ENCODE assay signal across 8 cellular contexts in genomic region chr9:136170291-136170901, GRCh38. TPM values are rescaled to one million over a fixed set of nuclear protein-coding genes. Genes with fewer than 3 reads are reported as not detected.
A peak's percentile ranks its signal among the peaks of the same experiment; 100 is the strongest.
DNase-seq lines count a peak whose midpoint lies in the region; ATAC-seq, FAIRE-seq and TF ChIP-seq lines count a peak whose summit lies in the region.

No MANE protein-coding gene starts in this region.

- peaks cover 0 to 11% of the 10 kb centered on the region in 2 donors for H3K27me3 Mint-ChIP-seq in natural killer cell treated with Interleukin-12 subunit alpha and Interleukin-12 subunit beta and Interleukin-15 and Interleukin-18, amount 100 ng/mL, for 72 hours

- no peaks in the 10 kb centered on the region for H3K36me3 Mint-ChIP-seq in natural killer cell treated with Interleukin-12 subunit alpha and Interleukin-12 subunit beta and Interleukin-15 and Interleukin-18, amount 100 ng/mL, for 72 hours

- H3K27me3 ChIP-seq in BE2C (peaks cover 7% of the 10 kb centered on the region; the same call in 1 of the 2 replicates), dorsolateral prefrontal cortex (peaks cover 0 to 19% (median 0%) of the 10 kb centered on the region in 45 donors)

- no peak overlapping the region for H3K27ac ChIP-seq in dorsolateral prefrontal cortex

- H3K4me3 Mint-ChIP-seq in natural killer cell treated with Interleukin-12 subunit alpha and Interleukin-12 subunit beta and Interleukin-15 and Interleukin-18, amount 100 ng/mL, for 72 hours: no peak overlapping the region

- H3K9me3 Mint-ChIP-seq in natural killer cell treated with Interleukin-12 subunit alpha and Interleukin-12 subunit beta and Interleukin-15 and Interleukin-18, amount 100 ng/mL, for 72 hours: no peaks in the 10 kb centered on the region

- no peaks in the 10 kb centered on the region for H3K36me3 ChIP-seq in BE2C

- no peak for FAIRE-seq in urothelium cell line (lab: Jason Lieb, UNC)

- TF ChIP-seq CTCF in BE2C (IDR thresholded peaks at IDR 0.05; ENCODE audit: low read depth, low read length) (peak; percentile 86), dorsolateral prefrontal cortex (IDR thresholded peaks at IDR 0.05 in 54 of 56, conservative IDR thresholded peaks at IDR 0.05 in 2 of 56; ENCODE audit: low read depth in 1 of 56, partially characterized antibody in 56 of 56) (peak; percentile 11 to 72 (median 60))

- H3K27ac Mint-ChIP-seq in natural killer cell treated with Interleukin-12 subunit alpha and Interleukin-12 subunit beta and Interleukin-15 and Interleukin-18, amount 100 ng/mL, for 72 hours: no peak overlapping the region

- no peaks in the 10 kb centered on the region for H3K4me1 ChIP-seq in BE2C

- peak; percentile 74 for DNase-seq in BE2C
- peak; percentile 37 for DNase-seq in HK-2 (ENCODE audit: unreplicated experiment)
- DNase-seq in activated CD4-positive, alpha-beta T cell treated with anti-CD3 and anti-CD28 coated beads for 24 hours (ENCODE audit: low read depth in 2 of 2): peak; percentile 33 to 55
- peak in 5 of 10 donors; percentile 16 to 62 (median 30) for DNase-seq in dorsolateral prefrontal cortex
- DNase-seq in natural killer cell treated with Interleukin-12 subunit alpha and Interleukin-12 subunit beta and Interleukin-15 and Interleukin-18, amount 100 ng/mL, for 72 hours (ENCODE audit: low spot score): no peak
- DNase-seq in urothelium cell line (ENCODE audit: low spot score): peak; percentile 41
- no peak for DNase-seq in HPDE6-E6E7 (ENCODE audit: extremely low spot score)

- peaks cover 0 to 4% of the 10 kb centered on the region in 2 donors for H3K4me1 Mint-ChIP-seq in natural killer cell treated with Interleukin-12 subunit alpha and Interleukin-12 subunit beta and Interleukin-15 and Interleukin-18, amount 100 ng/mL, for 72 hours (ENCODE audit: low read depth in 2 of 2)

- peak; percentile 52 to 67 for ATAC-seq in natural killer cell treated with Interleukin-12 subunit alpha and Interleukin-12 subunit beta and Interleukin-15 and Interleukin-18, amount 100 ng/mL, for 72 hours
- no peak for ATAC-seq in GM18909 (IDR thresholded peaks at IDR 0.05; ENCODE audit: poor library complexity, unreplicated experiment)

- no peaks in the 10 kb centered on the region for H3K9me3 ChIP-seq in BE2C

- no peak overlapping the region for H3K4me3 ChIP-seq in BE2C (ENCODE audit: low read depth, low read length)
- no peak overlapping the region for H3K4me3 ChIP-seq in dorsolateral prefrontal cortex

- intact Hi-C loops in dorsolateral prefrontal cortex (cut with DNase I): loop anchor here in 1 of 2 donors (5.0 kb wide), 1 partner anchor 112 kb away; no protein-coding TSS in a partner anchor

RNA-seq across cellular contexts. Expression of gene LHX3, which starts 34.5 kb away (rescaled TPM):
- polyA plus RNA-seq in BE2C (2012; ENCODE audit: insufficient read depth, insufficient read length, low read depth): not detected
- total RNA-seq in dorsolateral prefrontal cortex: under 1 TPM in 1 of 120 experiments, not detected in 119; 0.35 TPM
- under 1 TPM in 1 of 2 donors, not detected in 1; 0.12 TPM for total RNA-seq in natural killer cell treated with Interleukin-12 subunit alpha and Interleukin-12 subunit beta and Interleukin-15 and Interleukin-18, amount 100 ng/mL, for 72 hours

RNA-seq across cellular contexts. Expression of gene TMEM250, which starts 51.7 kb away (rescaled TPM):
- 50.2 TPM for polyA plus RNA-seq in BE2C (2012; ENCODE audit: insufficient read depth, insufficient read length, low read depth)
- total RNA-seq in dorsolateral prefrontal cortex: 10 to 100 TPM; 19.3 to 53.2 (median 34.1) TPM
- 10 to 100 TPM; 29.1 to 42.3 TPM for total RNA-seq in natural killer cell treated with Interleukin-12 subunit alpha and Interleukin-12 subunit beta and Interleukin-15 and Interleukin-18, amount 100 ng/mL, for 72 hours

Comparison
In these comparisons a context has a peak if more than half of its experiments do, and no peak if none do; other contexts are left out.
1. DNase-seq: peak in BE2C (single experiment), HK-2 (single experiment), activated CD4-positive, alpha-beta T cell treated with anti-CD3 and anti-CD28 coated beads for 24 hours (2 of 2) and urothelium cell line (single experiment); none in natural killer cell treated with Interleukin-12 subunit alpha and Interleukin-12 subunit beta and Interleukin-15 and Interleukin-18, amount 100 ng/mL, for 72 hours (single experiment) and HPDE6-E6E7 (single experiment).